In genomic region chr20:58417418-58417817, GRCh38 we compare ENCODE assay signal across 22 cellular contexts. TPM values are rescaled to one million over a fixed set of nuclear protein-coding genes. Genes with fewer than 3 reads are reported as not detected.
DNase-seq lines count a peak whose midpoint lies in the region; ATAC-seq and TF ChIP-seq lines count a peak whose summit lies in the region.
"Had no signal": no experiment of that assay in that cellular context is flagged by ENCODE, and none has a peak within 500 bp of the region (broad histone marks: within the 10 kb centered on the region; RNA-seq: fewer than 3 reads in every experiment).

No MANE protein-coding gene starts in this region.

- peaks cover 43% of the 10 kb centered on the region for H3K4me1 Mint-ChIP-seq in activated T-cell treated with anti-CD3 and anti-CD28 coated beads, Interleukin-2, amount 50 U/mL, for 72 hours (ENCODE audit: low read depth)
- H3K4me1 Mint-ChIP-seq in nephron progenitor cell: peaks cover 13% of the 10 kb centered on the region

- no peak overlapping the region for H3K9ac ChIP-seq in HUES48 (ENCODE audit: low read depth, low read length)
- no peak overlapping the region for H3K9ac ChIP-seq in colonic mucosa (ENCODE audit: low read depth in 2 of 2, low read length in 2 of 2)

- H3K4me1 ChIP-seq in HUES48 (ENCODE audit: control insufficient read depth, insufficient read depth, low read length) (peaks cover 31% of the 10 kb centered on the region), colonic mucosa (no peaks in the 10 kb centered on the region), neutrophil (ENCODE audit: control insufficient read depth in 1 of 2, insufficient read depth in 1 of 2, low read depth in 1 of 2, low read length in 1 of 2) (peaks cover 22 to 24% of the 10 kb centered on the region in 2 experiments)

- DNase-seq in activated T-cell treated with anti-CD3 and anti-CD28 coated beads, Interleukin-2, amount 50 U/mL, for 72 hours: no peak
- DNase-seq in activated T-cell treated with anti-CD3 and anti-CD28 coated beads, Interleukin-2, amount 50 U/mL, for 48 hours: no peak
- DNase-seq in colonic mucosa: no peak
- no peak for DNase-seq in nephron progenitor cell
- DNase-seq in UCSD-AML1 (lab: John Stamatoyannopoulos, UW; ENCODE audit: unreplicated experiment): no peak
- DNase-seq in hypothalamus (lab: John Stamatoyannopoulos, UW): no peak
- DNase-seq: BE2C, GDM1, Kasumi-1, MM.1S, NCI-H1092, NCI-H146, NCI-H2029 treated with DMSO at 0.1 percent for 48 hours, NCI-H2171 treated with DMSO at 0.1 percent for 48 hours, NCI-H510A, NCI-H82, OCI-M1, Right ventricle myocardium superior had no signal

- H3K4me3 ChIP-seq in HUES48 (ENCODE audit: low read depth, low read length) (no peak overlapping the region; the same call in 1 of the 2 replicates), colonic mucosa (no peak overlapping the region), neutrophil (ENCODE audit: low read depth in 1 of 2, low read length in 1 of 2) (no peak overlapping the region)
- H3K4me3 ChIP-seq: HAP-1, SK-N-MC had no signal

- H3K36me3 Mint-ChIP-seq in activated T-cell treated with anti-CD3 and anti-CD28 coated beads, Interleukin-2, amount 50 U/mL, for 72 hours (ENCODE audit: insufficient read depth in 2 of 2): peaks cover 0 to 18% of the 10 kb centered on the region in 2 donors
- H3K36me3 Mint-ChIP-seq in nephron progenitor cell (ENCODE audit: low read depth): peaks cover 68% of the 10 kb centered on the region

- no peaks in the 10 kb centered on the region for H3K27me3 Mint-ChIP-seq in activated T-cell treated with anti-CD3 and anti-CD28 coated beads, Interleukin-2, amount 50 U/mL, for 72 hours (ENCODE audit: low read depth)
- no peaks in the 10 kb centered on the region for H3K27me3 Mint-ChIP-seq in nephron progenitor cell (ENCODE audit: low read depth, poor library complexity)

- no peak overlapping the region for H3K4me3 Mint-ChIP-seq in activated T-cell treated with anti-CD3 and anti-CD28 coated beads, Interleukin-2, amount 50 U/mL, for 72 hours
- no peak overlapping the region for H3K4me3 Mint-ChIP-seq in nephron progenitor cell

- H3K27ac ChIP-seq in HUES48 (ENCODE audit: low read depth, low read length): peak overlapping the region; percentile 46
- H3K27ac ChIP-seq in colonic mucosa: peak overlapping the region; percentile 21
- peak overlapping the region; percentile 89 for H3K27ac ChIP-seq in neutrophil
- H3K27ac ChIP-seq: SK-N-MC had no signal

- H3K27me3 ChIP-seq in HUES48 (ENCODE audit: control insufficient read depth, insufficient read depth, low read length) (no peaks in the 10 kb centered on the region), colonic mucosa (no peaks in the 10 kb centered on the region), neutrophil (no peaks in the 10 kb centered on the region)
- H3K27me3 ChIP-seq: BE2C had no signal

- H3K27ac Mint-ChIP-seq in activated T-cell treated with anti-CD3 and anti-CD28 coated beads, Interleukin-2, amount 50 U/mL, for 72 hours: peak overlapping the region; percentile 19
- H3K27ac Mint-ChIP-seq in nephron progenitor cell: no peak overlapping the region

- H3K9me3 Mint-ChIP-seq in activated T-cell treated with anti-CD3 and anti-CD28 coated beads, Interleukin-2, amount 50 U/mL, for 72 hours: peaks cover 0 to 3% of the 10 kb centered on the region in 2 donors
- H3K9me3 Mint-ChIP-seq in nephron progenitor cell: peaks cover 14% of the 10 kb centered on the region

- intact Hi-C loops in colonic mucosa (cut with DNase I): no loop called here

- no peak for ATAC-seq in activated T-cell treated with anti-CD3 and anti-CD28 coated beads, Interleukin-2, amount 50 U/mL, for 72 hours (replicated peaks in 1 of 2)

- H3K9me3 ChIP-seq in HUES48 (ENCODE audit: control insufficient read depth, insufficient read depth, low read length): no peaks in the 10 kb centered on the region; the same call in 1 of the 2 replicates
- H3K9me3 ChIP-seq in colonic mucosa: no peaks in the 10 kb centered on the region
- no peaks in the 10 kb centered on the region for H3K9me3 ChIP-seq in neutrophil
- H3K9me3 ChIP-seq: BE2C, HAP-1 had no signal

- H3K36me3 ChIP-seq in HUES48 (ENCODE audit: control insufficient read depth, insufficient read depth, low read length) (peaks cover 25% of the 10 kb centered on the region), colonic mucosa (no peaks in the 10 kb centered on the region), neutrophil (peaks cover 19% of the 10 kb centered on the region)

- TF ChIP-seq CTCF in colonic mucosa (IDR thresholded peaks at IDR 0.05) (no peak), neutrophil (IDR thresholded peaks at IDR 0.05) (no peak), nephron progenitor cell (IDR thresholded peaks at IDR 0.05) (no peak)

RNA-seq across cellular contexts. Expression of gene VAPB, which starts 28.4 kb away (rescaled TPM):
- 10 to 100 TPM; 45.8 to 55.3 TPM for total RNA-seq in activated T-cell treated with anti-CD3 and anti-CD28 coated beads, Interleukin-2, amount 50 U/mL, for 72 hours
- total RNA-seq in colonic mucosa: 10 to 100 TPM; 57.4 to 63.5 TPM

Comparison
In these comparisons a context has a peak if more than half of its experiments do, and no peak if none do; other contexts are left out.
1. H3K27ac ChIP-seq: peak in every context shown above with its lines; median percentile 89 in neutrophil; 46 in HUES48; 21 in colonic mucosa.